In the genomic region with DNA sequence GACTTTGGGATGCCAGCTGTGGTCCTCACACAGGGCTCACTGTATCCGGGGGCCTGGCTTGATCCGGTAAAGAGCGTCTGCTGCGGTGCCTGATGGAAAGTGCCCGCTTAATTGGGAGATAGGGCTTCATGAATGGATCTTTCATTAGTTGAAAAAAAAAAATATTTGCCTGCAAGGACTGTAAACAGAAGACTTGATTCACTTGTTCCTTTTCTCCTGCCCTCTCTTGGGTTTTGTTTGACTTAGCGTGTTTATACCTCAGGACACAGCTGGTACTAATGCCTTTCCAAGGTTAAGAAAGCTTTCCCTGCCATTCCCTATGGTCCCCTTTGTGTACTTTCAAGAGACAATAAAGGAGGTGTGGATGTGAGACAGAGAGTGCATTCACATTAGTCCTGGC, we compare ENCODE assay signal across 22 cellular contexts.
DNase-seq lines count a peak whose midpoint lies in the region; ATAC-seq and TF ChIP-seq lines count a peak whose summit lies in the region.
"Had no signal": no experiment of that assay in that cellular context is flagged by ENCODE, and none has a peak within 500 bp of the region (broad histone marks: within the 10 kb centered on the region; RNA-seq: fewer than 3 reads in every experiment).

No MANE protein-coding gene starts in this region.

- no peak overlapping the region for H3K23ac ChIP-seq in neuronal stem cell (ENCODE audit: low read depth, low read length, poor library complexity)

- no peak overlapping the region for H2BK120ac ChIP-seq in neuronal stem cell (ENCODE audit: low read depth, low read length)

- no peak overlapping the region for H3K4me3 ChIP-seq in stomach
- no peak overlapping the region for H3K4me3 ChIP-seq in neuronal stem cell (ENCODE audit: low read length in 2 of 2)
- H3K4me3 ChIP-seq in prostate gland: no peak overlapping the region

- H3K27me3 ChIP-seq in stomach (no peaks in the 10 kb centered on the region), neuronal stem cell (ENCODE audit: control insufficient read depth in 3 of 3, insufficient read depth in 3 of 3, low read depth in 1 of 3, low read length in 3 of 3) (no peaks in the 10 kb centered on the region), prostate gland (replicated peaks; ENCODE audit: insufficient read depth) (no peaks in the 10 kb centered on the region)

- TF ChIP-seq CTCF in C4-2B (conservative IDR thresholded peaks at IDR 0.05): no peak
- TF ChIP-seq CTCF in stomach (IDR thresholded peaks at IDR 0.05): no peak
- TF ChIP-seq CTCF in prostate gland (IDR thresholded peaks at IDR 0.05): no peak

- H3K4me2 ChIP-seq in neuronal stem cell (ENCODE audit: insufficient read depth, low read length, poor library complexity, severe bottlenecking): no peak overlapping the region
- H3K4me2 ChIP-seq: SK-N-SH had no signal

- TF ChIP-seq EP300 in stomach (IDR thresholded peaks at IDR 0.05): no peak

- 34 to 66% (median 35%) methylated on average over 6 of the region's 6 CpGs for WGBS in stomach, 5 donors
- no CpG with 5 or more reads among the region's 6 CpGs for WGBS in neuronal stem cell (ENCODE audit: extremely low coverage in 2 of 2, insufficient read length in 2 of 2, insufficient replicate concordance in 1 of 2), 2 donors
- WGBS in prostate gland: 90% methylated on average over 6 of the region's 6 CpGs

- no peak overlapping the region for H4K8ac ChIP-seq in neuronal stem cell (ENCODE audit: low read depth, low read length)

- no peaks in the 10 kb centered on the region for H3K9me3 ChIP-seq in stomach
- H3K9me3 ChIP-seq in neuronal stem cell (replicated peaks in 1 of 2; ENCODE audit: control insufficient read depth in 2 of 2, insufficient read depth in 1 of 2, low read depth in 1 of 2, low read length in 2 of 2): no peaks in the 10 kb centered on the region
- H3K9me3 ChIP-seq in prostate gland: no peaks in the 10 kb centered on the region
- H3K9me3 ChIP-seq: SK-N-SH had no signal

- TF ChIP-seq POLR2A in stomach (IDR thresholded peaks at IDR 0.05) (no peak), prostate gland (IDR thresholded peaks at IDR 0.05) (no peak)

- in situ Hi-C loops in SK-MEL-5 (cut with HindIII; ENCODE audit: low pct_unique_long_range_greater_than_20kb, low sequenced_read_pairs): no loop called here

- H2AFZ ChIP-seq in neuronal stem cell (ENCODE audit: low read length): no peak overlapping the region

- H2BK5ac ChIP-seq in neuronal stem cell (ENCODE audit: low read length): no peak overlapping the region

- no peaks in the 10 kb centered on the region for H3K79me1 ChIP-seq in neuronal stem cell (ENCODE audit: low read depth, low read length)

- no peak overlapping the region for H3K18ac ChIP-seq in neuronal stem cell (ENCODE audit: low read length)

- no peak overlapping the region for H3K4ac ChIP-seq in neuronal stem cell (ENCODE audit: low read length)

- no peaks in the 10 kb centered on the region for H3K36me3 ChIP-seq in stomach
- H3K36me3 ChIP-seq in neuronal stem cell (replicated peaks in 1 of 2; ENCODE audit: control insufficient read depth in 2 of 2, insufficient read depth in 2 of 2, low read length in 2 of 2): no peaks in the 10 kb centered on the region
- no peaks in the 10 kb centered on the region for H3K36me3 ChIP-seq in prostate gland

- no peak overlapping the region for H3K9ac ChIP-seq in neuronal stem cell (ENCODE audit: low read depth, low read length, poor library complexity)
- H3K9ac ChIP-seq: SK-N-SH had no signal

- peak; percentile 29 for ATAC-seq in left colon

- H2BK15ac ChIP-seq in neuronal stem cell (ENCODE audit: low read length): no peak overlapping the region

- H3K4me1 ChIP-seq in stomach (peaks cover 11 to 26% (median 13%) of the 10 kb centered on the region in 4 donors), neuronal stem cell (ENCODE audit: control insufficient read depth in 2 of 2, insufficient read depth in 1 of 2, low read depth in 1 of 2, low read length in 2 of 2) (peaks cover 0 to 2% of the 10 kb centered on the region in 2 donors), prostate gland (replicated peaks) (no peaks in the 10 kb centered on the region)

- H2AK5ac ChIP-seq in neuronal stem cell (ENCODE audit: low read depth, low read length): no peak overlapping the region

- H3K14ac ChIP-seq in neuronal stem cell (ENCODE audit: low read length): no peak overlapping the region

- H3K27ac ChIP-seq in C4-2B (peak overlapping the region; percentile 65), stomach (peak overlapping the region in 3 of 5 donors; percentile 5 to 43 (median 13)), neuronal stem cell (replicated peaks; ENCODE audit: low read length) (no peak overlapping the region), prostate gland (no peak overlapping the region)
- H3K27ac ChIP-seq: HL-60, RWPE1 had no signal

- no peak overlapping the region for H2BK12ac ChIP-seq in neuronal stem cell (ENCODE audit: low read length)

- intact Hi-C loops in left colon (cut with DNase I, micrococcal nuclease) (no loop called here), stomach (cut with DNase I; ENCODE audit: low total_unique reads) (no loop called here), prostate gland (cut with DNase I) (no loop called here)

- H4K91ac ChIP-seq in neuronal stem cell (ENCODE audit: low read depth, low read length, poor library complexity): no peak overlapping the region

- DNase-seq in SK-MEL-5 (ENCODE audit: low read depth, low spot score): peak; percentile 6
- no peak for DNase-seq in left colon
- no peak for DNase-seq in stomach
- no peak for DNase-seq in anterior cingulate cortex (lab: John Stamatoyannopoulos, UW)
- no peak for DNase-seq in neuronal stem cell (ENCODE audit: low spot score)
- no peak for DNase-seq in prostate gland (ENCODE audit: low spot score)
- DNase-seq: ACHN; C1 segment of cervical spinal cord; DMS79 treated with DMSO at 0.1 percent for 48 hours; H7; HFFc6; NCI-H1092; NCI-H1436 treated with DMSO at 0.1 percent for 48 hours; NCI-H2029; NCI-H524; NCI-H774; NK-92 treated with Interleukin-12 subunit alpha and Interleukin-12 subunit beta, amount 100 ng/mL, for 24 hours; SHP77 treated with DMSO at 0.1 percent for 48 hours; SK-N-SH had no signal

Comparison
In these comparisons a context has a peak if more than half of its experiments do, and no peak if none do; other contexts are left out.
1. H3K27ac ChIP-seq: peak in C4-2B (single experiment) and stomach (3 of 5); none in neuronal stem cell (single experiment) and prostate gland (0 of 2).